ENCODE assay signal across 13 cellular contexts in the genomic region with DNA sequence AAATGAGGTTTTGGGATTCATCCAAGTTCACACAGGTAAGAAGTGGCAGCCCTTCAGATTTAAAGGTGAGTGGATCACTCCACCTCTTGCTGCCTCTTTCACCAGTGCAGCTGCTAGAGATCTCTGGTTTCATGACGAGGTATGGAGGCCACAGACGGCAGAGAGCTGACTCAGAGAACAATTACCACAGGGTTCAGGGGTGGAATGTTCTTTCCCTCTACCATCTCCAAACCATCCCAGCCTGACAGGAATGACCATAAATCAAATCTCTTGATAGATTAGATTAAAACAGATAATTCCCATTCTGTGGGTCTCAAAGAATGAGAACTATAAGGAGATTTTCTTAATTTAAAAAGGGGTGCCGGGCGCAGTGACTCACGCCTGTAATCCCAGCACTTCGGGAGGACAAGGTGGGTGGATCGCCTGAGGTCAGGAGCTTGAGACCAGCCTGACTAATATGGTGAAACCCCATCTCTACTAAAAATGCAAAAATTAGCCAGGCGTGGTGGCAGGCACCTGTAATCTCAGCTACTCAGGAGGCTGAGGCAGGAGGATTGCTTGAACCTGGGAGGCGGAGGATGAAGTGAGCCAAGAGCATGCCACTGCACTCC.
DNase-seq lines count a peak whose midpoint lies in the region; ATAC-seq, FAIRE-seq and TF ChIP-seq lines count a peak whose summit lies in the region.
"Had no signal": no experiment of that assay in that cellular context is flagged by ENCODE, and none has a peak within 500 bp of the region (broad histone marks: within the 10 kb centered on the region; RNA-seq: fewer than 3 reads in every experiment).

No MANE protein-coding gene starts in this region.

- H3K27ac Mint-ChIP-seq in astrocyte (ENCODE audit: unreplicated experiment), result no peak overlapping the region

- H3K27ac ChIP-seq in astrocyte (ENCODE audit: low read depth, low read length), result no peak overlapping the region
- H3K27ac ChIP-seq: cardiac muscle cell, pancreas had no signal

- peaks cover 4% of the 10 kb centered on the region for H3K4me1 ChIP-seq in astrocyte (ENCODE audit: insufficient read depth, low read length)
- H3K4me1 ChIP-seq: pancreas had no signal

- no peak overlapping the region for H3K4me3 ChIP-seq in astrocyte (ENCODE audit: insufficient read depth, low read depth, low read length)
- H3K4me3 ChIP-seq: cardiac muscle cell, pancreas had no signal

- H3K27me3 Mint-ChIP-seq in astrocyte (ENCODE audit: low read depth, unreplicated experiment), result peaks cover 4% of the 10 kb centered on the region

- H3K36me3 Mint-ChIP-seq in astrocyte (ENCODE audit: low read depth, unreplicated experiment), result no peaks in the 10 kb centered on the region

- H3K4me3 Mint-ChIP-seq in astrocyte (ENCODE audit: unreplicated experiment), result no peak overlapping the region

- no peak for FAIRE-seq in astrocyte (lab: Jason Lieb, UNC)
- FAIRE-seq: pancreas, TTC549 had no signal

- H3K79me2 ChIP-seq in astrocyte (ENCODE audit: insufficient read depth, low read length), result no peaks in the 10 kb centered on the region

- H3K4me2 ChIP-seq in astrocyte (ENCODE audit: low read length), result no peak overlapping the region

- H3K4me1 Mint-ChIP-seq in astrocyte (ENCODE audit: low read depth, unreplicated experiment), result peaks cover 2% of the 10 kb centered on the region

- no peaks in the 10 kb centered on the region for H3K27me3 ChIP-seq in astrocyte (ENCODE audit: insufficient read depth, low read length)
- H3K27me3 ChIP-seq: cardiac muscle cell, pancreas had no signal

- DNase-seq in NCI-H2107 treated with DMSO at 0.1 percent for 48 hours (lab: John Stamatoyannopoulos, UW; ENCODE audit: unreplicated experiment) (peak; percentile 97), astrocyte (ENCODE audit: low read depth) (peak; percentile 93), myocyte (ENCODE audit: low read depth) (peak; percentile 64), COLO668 (lab: John Stamatoyannopoulos, UW; ENCODE audit: unreplicated experiment) (no peak), HuH-7.5 (ENCODE audit: low spot score) (no peak)
- no peak for DNase-seq in NK-92 treated with Interleukin-12 subunit alpha and Interleukin-12 subunit beta, amount 100 ng/mL, for 24 hours (lab: John Stamatoyannopoulos, UW)
- DNase-seq: COR-L47, KG1, pancreas had no signal

- H3K9me3 ChIP-seq in astrocyte (ENCODE audit: insufficient read depth, low read depth, low read length), result no peaks in the 10 kb centered on the region
- H3K9me3 ChIP-seq: pancreas had no signal

- H3K9me3 Mint-ChIP-seq in astrocyte (ENCODE audit: unreplicated experiment), result no peaks in the 10 kb centered on the region

- H4K20me1 ChIP-seq in astrocyte (ENCODE audit: insufficient read depth, low read length), result no peaks in the 10 kb centered on the region

- no peak overlapping the region for H3K9ac ChIP-seq in astrocyte (ENCODE audit: low read length)

- no peak overlapping the region for H2AFZ ChIP-seq in astrocyte (ENCODE audit: low read depth, low read length)

- H3K36me3 ChIP-seq in astrocyte (ENCODE audit: insufficient read depth, low read length), result no peaks in the 10 kb centered on the region
- H3K36me3 ChIP-seq: cardiac muscle cell, pancreas had no signal

- TF ChIP-seq CTCF in astrocyte (IDR thresholded peaks at IDR 0.05; ENCODE audit: insufficient read depth, low read depth, low read length), result no peak

- ATAC-seq in HG02852 (IDR thresholded peaks at IDR 0.05; ENCODE audit: unreplicated experiment) (peak; percentile 50), GM21786 (IDR thresholded peaks at IDR 0.05; ENCODE audit: unreplicated experiment) (no peak)
- ATAC-seq: pancreas had no signal

Comparison
In these comparisons a context has a peak if more than half of its experiments do, and no peak if none do; other contexts are left out.
1. DNase-seq: peak in NCI-H2107 treated with DMSO at 0.1 percent for 48 hours (single experiment), astrocyte (single experiment) and myocyte (single experiment); none in NK-92 treated with Interleukin-12 subunit alpha and Interleukin-12 subunit beta, amount 100 ng/mL, for 24 hours (single experiment), COLO668 (single experiment) and HuH-7.5 (single experiment).